24 cellular contexts compared by ENCODE assay signal in the genomic region with DNA sequence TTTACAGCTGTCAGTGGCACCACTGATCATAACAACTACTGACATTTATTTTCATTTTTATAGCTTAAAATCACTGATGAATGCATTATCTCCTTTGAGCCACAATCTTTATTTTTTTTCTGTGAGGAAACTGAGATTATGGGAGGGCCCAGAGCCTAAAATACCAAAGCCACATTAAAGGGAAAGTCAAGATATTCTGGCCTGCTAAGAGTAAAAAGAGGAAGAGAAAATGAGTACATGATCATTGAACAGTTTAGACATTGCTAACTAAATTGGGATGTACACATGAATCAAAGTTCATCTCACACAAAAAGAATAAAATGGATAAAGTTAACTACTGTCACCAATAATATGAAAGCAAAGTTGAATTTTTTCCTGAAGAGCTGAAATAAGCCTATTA.
DNase-seq lines count a peak whose midpoint lies in the region; ATAC-seq lines count a peak whose summit lies in the region.
"Had no signal": no experiment of that assay in that cellular context is flagged by ENCODE, and none has a peak within 500 bp of the region (broad histone marks: within the 10 kb centered on the region; RNA-seq: fewer than 3 reads in every experiment).

No MANE protein-coding gene starts in this region.

- H3K27me3 Mint-ChIP-seq in stimulated activated naive B cell treated with anti-CD40 and anti-IgM and Interleukin-4, amounts not matched to agents 10 μg/mL and 1 μg/mL and 100 μg/mL, for 72 hours, result no peaks in the 10 kb centered on the region
- H3K27me3 Mint-ChIP-seq: activated CD8-positive, alpha-beta T cell treated with anti-CD3 and anti-CD28 coated beads for 36 hours; naive B cell had no signal

- H3K9me3 Mint-ChIP-seq in stimulated activated naive B cell treated with anti-CD40 and anti-IgM and Interleukin-4, amounts not matched to agents 10 μg/mL and 1 μg/mL and 100 μg/mL, for 72 hours, result peaks cover 0 to 1% of the 10 kb centered on the region in 2 donors
- H3K9me3 Mint-ChIP-seq: activated CD8-positive, alpha-beta T cell treated with anti-CD3 and anti-CD28 coated beads for 36 hours; activated naive CD4-positive, alpha-beta T cell treated with anti-CD3 and anti-CD28 coated beads, Interleukin-2, amount 50 U/mL, for 72 hours; activated T-cell treated with anti-CD3 and anti-CD28 coated beads, Interleukin-2, amount 50 U/mL, for 72 hours; endodermal cell had no signal

- DNase-seq in SIG-M5 treated with dmso at 0.1 percent for 504 hours (lab: John Stamatoyannopoulos, UW; ENCODE audit: unreplicated experiment), result peak; percentile 20
- no peak for DNase-seq in SIG-M5 (lab: John Stamatoyannopoulos, UW)
- peak; percentile 10 to 36 for DNase-seq in Kasumi-1 (lab: John Stamatoyannopoulos, UW)
- DNase-seq in stimulated activated naive B cell treated with anti-CD40 and anti-IgM and Interleukin-4, amounts not matched to agents 10 μg/mL and 1 μg/mL and 100 μg/mL, for 72 hours, result no peak
- DNase-seq in NCI-H187 (lab: John Stamatoyannopoulos, UW), result no peak
- no peak for DNase-seq in iPS-NIHi7 (ENCODE audit: extremely low spot score)
- DNase-seq: 8988T; activated CD8-positive, alpha-beta T cell treated with anti-CD3 and anti-CD28 coated beads for 36 hours; activated T-cell treated with anti-CD3 and anti-CD28 coated beads, Interleukin-2, amount 50 U/mL, for 72 hours; body of pancreas; endodermal cell; HCEC 1CT; heart left ventricle; naive B cell; NCI-H1092; NCI-H2081; pancreas; right lobe of liver; SHP77; stimulated activated naive CD4-positive, alpha-beta T cell; thyroid gland had no signal

- H3K36me3 Mint-ChIP-seq in stimulated activated naive B cell treated with anti-CD40 and anti-IgM and Interleukin-4, amounts not matched to agents 10 μg/mL and 1 μg/mL and 100 μg/mL, for 72 hours, result peaks cover 10 to 15% of the 10 kb centered on the region in 2 donors
- H3K36me3 Mint-ChIP-seq: activated naive CD4-positive, alpha-beta T cell treated with anti-CD3 and anti-CD28 coated beads, Interleukin-2, amount 50 U/mL, for 72 hours; naive B cell had no signal

- H3K4me1 Mint-ChIP-seq in stimulated activated naive B cell treated with anti-CD40 and anti-IgM and Interleukin-4, amounts not matched to agents 10 μg/mL and 1 μg/mL and 100 μg/mL, for 72 hours, result peaks cover 8 to 10% of the 10 kb centered on the region in 2 donors
- H3K4me1 Mint-ChIP-seq: endodermal cell had no signal

- no peak overlapping the region for H3K4me3 Mint-ChIP-seq in stimulated activated naive B cell treated with anti-CD40 and anti-IgM and Interleukin-4, amounts not matched to agents 10 μg/mL and 1 μg/mL and 100 μg/mL, for 72 hours
- H3K4me3 Mint-ChIP-seq: activated CD8-positive, alpha-beta T cell treated with anti-CD3 and anti-CD28 coated beads for 36 hours; activated T-cell treated with anti-CD3 and anti-CD28 coated beads, Interleukin-2, amount 50 U/mL, for 72 hours; endodermal cell had no signal

- ATAC-seq in GM21717 (IDR thresholded peaks at IDR 0.05; ENCODE audit: unreplicated experiment) (peak; percentile 74), HG03342 (IDR thresholded peaks at IDR 0.05; ENCODE audit: unreplicated experiment) (no peak)
- ATAC-seq in stimulated activated naive B cell treated with anti-CD40 and anti-IgM and Interleukin-4, amounts not matched to agents 10 μg/mL and 1 μg/mL and 100 μg/mL, for 72 hours (replicated peaks), result peak; percentile 85 to 94
- ATAC-seq: activated CD8-positive, alpha-beta T cell treated with anti-CD3 and anti-CD28 coated beads for 36 hours; activated T-cell treated with anti-CD3 and anti-CD28 coated beads, Interleukin-2, amount 50 U/mL, for 72 hours; body of pancreas; heart left ventricle; pancreas; right lobe of liver had no signal

- no peak overlapping the region for H3K27ac Mint-ChIP-seq in stimulated activated naive B cell treated with anti-CD40 and anti-IgM and Interleukin-4, amounts not matched to agents 10 μg/mL and 1 μg/mL and 100 μg/mL, for 72 hours
- H3K27ac Mint-ChIP-seq: activated CD8-positive, alpha-beta T cell treated with anti-CD3 and anti-CD28 coated beads for 36 hours; activated naive CD4-positive, alpha-beta T cell treated with anti-CD3 and anti-CD28 coated beads, Interleukin-2, amount 50 U/mL, for 72 hours; activated T-cell treated with anti-CD3 and anti-CD28 coated beads, Interleukin-2, amount 50 U/mL, for 72 hours; endodermal cell had no signal

Comparison
In these comparisons a context has a peak if more than half of its experiments do, and no peak if none do; other contexts are left out.
1. DNase-seq: peak in SIG-M5 treated with dmso at 0.1 percent for 504 hours (single experiment) and Kasumi-1 (2 of 2); none in SIG-M5 (single experiment), stimulated activated naive B cell treated with anti-CD40 and anti-IgM and Interleukin-4, amounts not matched to agents 10 μg/mL and 1 μg/mL and 100 μg/mL, for 72 hours (single experiment), NCI-H187 (0 of 2) and iPS-NIHi7 (single experiment).